Comparison of ENCODE assay signal across 8 cellular contexts in the genomic region with DNA sequence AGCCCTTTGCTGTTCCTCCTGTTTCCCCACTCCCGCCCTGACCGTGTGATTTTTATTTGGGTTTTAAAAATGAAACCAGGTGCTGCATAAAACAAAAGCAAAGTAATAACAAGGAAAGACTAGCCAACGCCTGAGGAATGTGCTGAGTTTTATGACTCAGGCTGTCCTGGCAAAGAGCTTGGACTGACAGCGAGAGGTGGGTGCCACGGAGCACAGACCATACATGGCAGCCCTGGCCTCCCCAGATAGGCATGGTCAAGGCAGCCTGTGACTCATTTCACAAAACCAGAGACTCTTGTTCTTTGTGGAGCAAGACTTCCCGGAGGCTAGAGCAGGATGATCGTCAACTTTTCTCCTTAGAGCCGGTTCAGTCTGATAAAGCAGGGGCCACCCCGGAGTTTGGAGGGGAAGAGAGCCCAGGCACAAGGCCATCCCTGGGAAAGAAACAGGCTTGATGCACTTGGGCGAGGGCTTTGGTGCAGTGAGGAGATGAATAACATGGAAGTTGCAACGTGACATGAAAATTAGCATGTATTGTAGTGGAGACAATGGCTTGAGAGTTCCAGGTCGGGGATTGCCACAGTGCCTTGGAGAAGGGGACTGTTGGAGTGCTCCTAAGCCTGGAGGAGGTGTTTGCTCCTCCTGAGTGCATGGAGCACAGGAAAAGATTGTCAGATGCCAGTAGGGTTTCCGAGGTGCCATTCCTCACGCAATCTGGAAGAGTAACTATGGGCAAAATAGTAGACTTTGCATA. TPM values are rescaled to one million over a fixed set of nuclear protein-coding genes. Genes with fewer than 3 reads are reported as not detected.
DNase-seq lines count a peak whose midpoint lies in the region; ATAC-seq and TF ChIP-seq lines count a peak whose summit lies in the region.

No MANE protein-coding gene starts in this region.

- no peak overlapping the region for H2BK15ac ChIP-seq in neuronal stem cell (ENCODE audit: low read length)

- H3K36me3 Mint-ChIP-seq in effector memory CD8-positive, alpha-beta T cell (ENCODE audit: insufficient read depth): peaks cover 6% of the 10 kb centered on the region

- no peak overlapping the region for H2BK12ac ChIP-seq in neuronal stem cell (ENCODE audit: low read length)

- H3K27me3 ChIP-seq in HUES64 (ENCODE audit: insufficient read depth, low read length) (no peaks in the 10 kb centered on the region), neuronal stem cell (ENCODE audit: control insufficient read depth in 3 of 3, insufficient read depth in 3 of 3, low read depth in 1 of 3, low read length in 3 of 3) (no peaks in the 10 kb centered on the region)

- H3K4me1 ChIP-seq in HUES64 (ENCODE audit: insufficient read depth, low read length) (peaks cover 30% of the 10 kb centered on the region), neuronal stem cell (ENCODE audit: control insufficient read depth in 2 of 2, insufficient read depth in 1 of 2, low read depth in 1 of 2, low read length in 2 of 2) (peaks cover 25 to 36% of the 10 kb centered on the region in 2 donors)

- H2AFZ ChIP-seq in neuronal stem cell (ENCODE audit: low read length): peak overlapping the region; percentile 72

- H3K23ac ChIP-seq in neuronal stem cell (ENCODE audit: low read depth, low read length, poor library complexity): no peak overlapping the region

- H2BK120ac ChIP-seq in neuronal stem cell (ENCODE audit: low read depth, low read length): no peak overlapping the region

- no peak overlapping the region for H3K18ac ChIP-seq in neuronal stem cell (ENCODE audit: low read length)

- H3K4me3 Mint-ChIP-seq in effector memory CD8-positive, alpha-beta T cell: peak overlapping the region in 1 of 2 donors; percentile 83

- ATAC-seq in GM18505 (IDR thresholded peaks at IDR 0.05; ENCODE audit: unreplicated experiment): peak; percentile 33
- ATAC-seq in effector memory CD8-positive, alpha-beta T cell (replicated peaks): no peak
- no peak for ATAC-seq in HG03097 (IDR thresholded peaks at IDR 0.05; ENCODE audit: low FRiP score, unreplicated experiment)

- no peak overlapping the region for H4K91ac ChIP-seq in neuronal stem cell (ENCODE audit: low read depth, low read length, poor library complexity)

- 69% methylated on average over 14 of the region's 14 CpGs for WGBS in HUES64
- WGBS in neuronal stem cell (ENCODE audit: extremely low coverage in 2 of 2, insufficient read length in 2 of 2, insufficient replicate concordance in 1 of 2), 2 donors: no CpG with 5 or more reads among the region's 14 CpGs

- no peak overlapping the region for H2BK5ac ChIP-seq in neuronal stem cell (ENCODE audit: low read length)

- no peak overlapping the region for H3K4ac ChIP-seq in neuronal stem cell (ENCODE audit: low read length)

- no peak overlapping the region; the same call in 1 of the 2 replicates for H3K9ac ChIP-seq in HUES64 (ENCODE audit: low read depth, low read length)
- H3K9ac ChIP-seq in neuronal stem cell (ENCODE audit: low read depth, low read length, poor library complexity): no peak overlapping the region

- H3K36me3 ChIP-seq in HUES64 (ENCODE audit: insufficient read depth, low read length) (no peaks in the 10 kb centered on the region; the same call in 1 of the 2 replicates), neuronal stem cell (replicated peaks in 1 of 2; ENCODE audit: control insufficient read depth in 2 of 2, insufficient read depth in 2 of 2, low read length in 2 of 2) (no peaks in the 10 kb centered on the region)

- H3K4me1 Mint-ChIP-seq in effector memory CD8-positive, alpha-beta T cell (ENCODE audit: low read depth in 2 of 2): peaks cover 0 to 12% of the 10 kb centered on the region in 2 donors

- DNase-seq in effector memory CD8-positive, alpha-beta T cell: no peak
- no peak for DNase-seq in neuronal stem cell (ENCODE audit: low spot score)
- DNase-seq in NOMO-1 (lab: John Stamatoyannopoulos, UW; ENCODE audit: unreplicated experiment in 2 of 2): no peak
- no peak for DNase-seq in NCI-H82 treated with DMSO at 0.1 percent for 48 hours (lab: John Stamatoyannopoulos, UW; ENCODE audit: unreplicated experiment)
- DNase-seq in middle frontal gyrus (ENCODE audit: extremely low spot score, low spot score): no peak

- no peak overlapping the region for H3K4me3 ChIP-seq in HUES64 (ENCODE audit: low read length)
- H3K4me3 ChIP-seq in neuronal stem cell (ENCODE audit: low read length in 2 of 2): no peak overlapping the region

- no peak overlapping the region for H3K4me2 ChIP-seq in neuronal stem cell (ENCODE audit: insufficient read depth, low read length, poor library complexity, severe bottlenecking)

- no peak overlapping the region for H4K8ac ChIP-seq in neuronal stem cell (ENCODE audit: low read depth, low read length)

- no peaks in the 10 kb centered on the region for H3K9me3 ChIP-seq in HUES64 (ENCODE audit: insufficient read depth, low read depth, low read length)
- H3K9me3 ChIP-seq in neuronal stem cell (replicated peaks in 1 of 2; ENCODE audit: control insufficient read depth in 2 of 2, insufficient read depth in 1 of 2, low read depth in 1 of 2, low read length in 2 of 2): no peaks in the 10 kb centered on the region

- H2AK5ac ChIP-seq in neuronal stem cell (ENCODE audit: low read depth, low read length): no peak overlapping the region

- peaks cover 4 to 6% of the 10 kb centered on the region in 2 donors for H3K27me3 Mint-ChIP-seq in effector memory CD8-positive, alpha-beta T cell

- H3K27ac ChIP-seq in HUES64 (ENCODE audit: low read depth, low read length) (peak overlapping the region; percentile 15; the same call in 1 of the 2 replicates), neuronal stem cell (replicated peaks; ENCODE audit: low read length) (no peak overlapping the region)

- no peaks in the 10 kb centered on the region for H3K9me3 Mint-ChIP-seq in effector memory CD8-positive, alpha-beta T cell

- H3K27ac Mint-ChIP-seq in effector memory CD8-positive, alpha-beta T cell: peak overlapping the region; percentile 10 to 50

- TF ChIP-seq POLR2A in GM18505 (IDR thresholded peaks at IDR 0.05; ENCODE audit: borderline replicate concordance, extremely low read depth, insufficient read depth, insufficient read length): no peak

- H3K79me1 ChIP-seq in neuronal stem cell (ENCODE audit: low read depth, low read length): no peaks in the 10 kb centered on the region

- no peak overlapping the region for H3K14ac ChIP-seq in neuronal stem cell (ENCODE audit: low read length)

RNA-seq across cellular contexts. Expression of a gene that starts 54.8 kb away (rescaled TPM):
- 2.7 TPM for polyA plus RNA-seq in HUES64 (2013, experiment 1 of 2)
- 1.4 TPM for polyA plus RNA-seq in HUES64 (2013, experiment 2 of 2)
- polyA plus RNA-seq in neuronal stem cell (2013, experiment 1 of 2): not detected
- polyA plus RNA-seq in neuronal stem cell (2013, experiment 2 of 2): not detected
